In genomic region chr15:43133429-43134156, GRCh38 we compare ENCODE assay signal across 1 cellular context.
TF ChIP-seq lines count a peak whose summit lies in the region.

Gene TMEM62, plus strand, starts transcription at chr15:43133586. Its CDS starts 217 bp downstream, at chr15:43133803.

TF ChIP-seq in K562, 482 proteins besides CTCF, POLR2A, EP300 and RAD21 (continued from another document and continues in another):
- TF ChIP-seq ZBTB49 (CRISPR knock-in tag; IDR thresholded peaks at IDR 0.05; ENCODE audit: borderline replicate concordance) (0 out of 2 replicates have a peak, but pooled peaks have one; percentile 37), PHB (CRISPR knock-in tag; IDR thresholded peaks at IDR 0.05) (no peak), NUFIP1 (IDR thresholded peaks at IDR 0.05; ENCODE audit: partially characterized antibody) (no peak), THAP12 (CRISPR knock-in tag; IDR thresholded peaks at IDR 0.05) (peak; percentile 28; the same call in 1 of the 2 replicates), ZNF140 (CRISPR knock-in tag; IDR thresholded peaks at IDR 0.05) (no peak), FOXO4 (CRISPR knock-in tag; IDR thresholded peaks at IDR 0.05) (no peak), PURB (CRISPR knock-in tag; IDR thresholded peaks at IDR 0.05; ENCODE audit: low read depth) (no peak), ZNF512 (tag; IDR thresholded peaks at IDR 0.05) (no peak), LARP7 (IDR thresholded peaks at IDR 0.05) (no peak), GATAD2A (IDR thresholded peaks at IDR 0.05) (no peak), CREB3 (tag; conservative IDR thresholded peaks at IDR 0.05; ENCODE audit: low read depth) (no peak), POLR2G (IDR thresholded peaks at IDR 0.05; ENCODE audit: low read depth, low read length) (peak; percentile 96), ATF1 (CRISPR knock-in tag; IDR thresholded peaks at IDR 0.05) (no peak), ATF1 (tag; IDR thresholded peaks at IDR 0.05) (peak; percentile 71), MBD1 (CRISPR knock-in tag; IDR thresholded peaks at IDR 0.05) (no peak), SREBF2 (CRISPR knock-in tag; IDR thresholded peaks at IDR 0.05) (no peak), HSF4 (CRISPR knock-in tag; IDR thresholded peaks at IDR 0.05; ENCODE audit: borderline replicate concordance) (no peak), MECOM (CRISPR knock-in tag; IDR thresholded peaks at IDR 0.05) (no peak), KLF1 (tag; IDR thresholded peaks at IDR 0.05) (peak; percentile 60; the same call in 1 of the 2 replicates), GMEB1 (CRISPR knock-in tag; IDR thresholded peaks at IDR 0.05) (no peak; the same call in 1 of the 2 replicates), BRCA1 (IDR thresholded peaks at IDR 0.05) (no peak), BRCA1 (CRISPR knock-in tag; IDR thresholded peaks at IDR 0.05) (no peak), RCOR1 (IDR thresholded peaks at IDR 0.05; ENCODE audit: borderline replicate concordance in 1 of 2, low read depth in 2 of 2, low read length in 2 of 2) (peak in 1 of 2 experiments; percentile 57; a peak in 1 of 4 replicates), RBBP5 (IDR thresholded peaks at IDR 0.05; ENCODE audit: borderline replicate concordance, insufficient read depth, low read length, poor library complexity, severe bottlenecking) (peak; percentile 97), ZNF280B (CRISPR knock-in tag; IDR thresholded peaks at IDR 0.05) (no peak), LEF1 (IDR thresholded peaks at IDR 0.05) (no peak), ZBTB34 (CRISPR knock-in tag; IDR thresholded peaks at IDR 0.05) (no peak), XRCC5 (IDR thresholded peaks at IDR 0.05; ENCODE audit: low read depth, low read length) (no peak), ZNF445 (CRISPR knock-in tag; IDR thresholded peaks at IDR 0.05; ENCODE audit: low read depth) (no peak), TAF7 (tag; IDR thresholded peaks at IDR 0.05) (peak; percentile 73), NR4A1 (CRISPR knock-in tag; IDR thresholded peaks at IDR 0.05) (no peak), NR4A1 (tag; IDR thresholded peaks at IDR 0.05) (no peak; the same call in 1 of the 2 replicates), ZNF124 (CRISPR knock-in tag; IDR thresholded peaks at IDR 0.05) (no peak), ZNF282 (CRISPR knock-in tag; IDR thresholded peaks at IDR 0.05) (no peak), HNRNPUL1 (IDR thresholded peaks at IDR 0.05; ENCODE audit: low read length) (no peak), ATF7 (IDR thresholded peaks at IDR 0.05) (peak; percentile 73; the same call in 1 of the 2 replicates), NCOA6 (IDR thresholded peaks at IDR 0.05) (no peak), DNMT1 (IDR thresholded peaks at IDR 0.05) (no peak)
- TF ChIP-seq, protein P1, sequence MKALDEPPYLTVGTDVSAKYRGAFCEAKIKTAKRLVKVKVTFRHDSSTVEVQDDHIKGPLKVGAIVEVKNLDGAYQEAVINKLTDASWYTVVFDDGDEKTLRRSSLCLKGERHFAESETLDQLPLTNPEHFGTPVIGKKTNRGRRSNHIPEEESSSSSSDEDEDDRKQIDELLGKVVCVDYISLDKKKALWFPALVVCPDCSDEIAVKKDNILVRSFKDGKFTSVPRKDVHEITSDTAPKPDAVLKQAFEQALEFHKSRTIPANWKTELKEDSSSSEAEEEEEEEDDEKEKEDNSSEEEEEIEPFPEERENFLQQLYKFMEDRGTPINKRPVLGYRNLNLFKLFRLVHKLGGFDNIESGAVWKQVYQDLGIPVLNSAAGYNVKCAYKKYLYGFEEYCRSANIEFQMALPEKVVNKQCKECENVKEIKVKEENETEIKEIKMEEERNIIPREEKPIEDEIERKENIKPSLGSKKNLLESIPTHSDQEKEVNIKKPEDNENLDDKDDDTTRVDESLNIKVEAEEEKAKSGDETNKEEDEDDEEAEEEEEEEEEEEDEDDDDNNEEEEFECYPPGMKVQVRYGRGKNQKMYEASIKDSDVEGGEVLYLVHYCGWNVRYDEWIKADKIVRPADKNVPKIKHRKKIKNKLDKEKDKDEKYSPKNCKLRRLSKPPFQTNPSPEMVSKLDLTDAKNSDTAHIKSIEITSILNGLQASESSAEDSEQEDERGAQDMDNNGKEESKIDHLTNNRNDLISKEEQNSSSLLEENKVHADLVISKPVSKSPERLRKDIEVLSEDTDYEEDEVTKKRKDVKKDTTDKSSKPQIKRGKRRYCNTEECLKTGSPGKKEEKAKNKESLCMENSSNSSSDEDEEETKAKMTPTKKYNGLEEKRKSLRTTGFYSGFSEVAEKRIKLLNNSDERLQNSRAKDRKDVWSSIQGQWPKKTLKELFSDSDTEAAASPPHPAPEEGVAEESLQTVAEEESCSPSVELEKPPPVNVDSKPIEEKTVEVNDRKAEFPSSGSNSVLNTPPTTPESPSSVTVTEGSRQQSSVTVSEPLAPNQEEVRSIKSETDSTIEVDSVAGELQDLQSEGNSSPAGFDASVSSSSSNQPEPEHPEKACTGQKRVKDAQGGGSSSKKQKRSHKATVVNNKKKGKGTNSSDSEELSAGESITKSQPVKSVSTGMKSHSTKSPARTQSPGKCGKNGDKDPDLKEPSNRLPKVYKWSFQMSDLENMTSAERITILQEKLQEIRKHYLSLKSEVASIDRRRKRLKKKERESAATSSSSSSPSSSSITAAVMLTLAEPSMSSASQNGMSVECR (CRISPR knock-in tag; IDR thresholded peaks at IDR 0.05), result no peak; the same call in 1 of the 2 replicates
